14 cellular contexts compared by ENCODE assay signal in the genomic region with DNA sequence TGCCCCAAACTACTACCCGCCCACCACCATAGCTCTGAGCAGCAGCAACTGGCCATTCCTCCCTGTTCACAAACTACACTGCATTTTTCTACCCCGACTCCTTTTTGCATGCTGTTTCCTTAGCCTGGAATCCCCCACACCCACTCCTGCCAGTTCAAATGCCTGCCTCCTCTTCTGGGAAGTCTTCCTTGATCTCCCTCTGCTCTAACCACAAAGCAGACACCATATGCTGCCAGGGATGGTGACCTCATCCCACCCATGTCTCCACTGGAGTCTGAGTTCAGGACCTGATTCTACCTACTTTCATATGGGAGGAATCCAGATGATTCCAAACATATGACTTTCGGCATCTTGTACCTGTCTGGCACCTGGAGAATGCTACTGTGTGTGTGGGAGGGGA. TPM values are rescaled to one million over a fixed set of nuclear protein-coding genes. Genes with fewer than 3 reads are reported as not detected.
"Had no signal": no experiment of that assay in that cellular context is flagged by ENCODE, and none has a peak within 500 bp of the region (broad histone marks: within the 10 kb centered on the region; RNA-seq: fewer than 3 reads in every experiment).

No MANE protein-coding gene starts in this region.

- H3K9ac ChIP-seq: parathyroid adenoma had no signal

- H3K4me1 ChIP-seq: heart right ventricle, parathyroid adenoma had no signal

- H3K27ac ChIP-seq: epithelial cell of prostate, heart right ventricle, parathyroid adenoma had no signal

- H3K27ac Mint-ChIP-seq: activated B cell treated with CpG ODN at 0.5 μM for 24 hours; activated CD4-positive, alpha-beta T cell treated with anti-CD3 and anti-CD28 coated beads, Interleukin-2, amount 10 ng/mL, durations not matched to agents 24 days and 14 days; activated T-helper 1 cell treated with anti-CD3 and anti-CD28 coated beads, Interleukin-12 subunit alpha, Interleukin-12 subunit beta, Interleukin-2, Interleukin-4 antibody, amounts not matched to agents 30 ng/mL and 10 ng/mL and 1 ng/mL, durations not matched to agents 14 hours and 24 hours and 36 hours; stimulated activated memory B cell treated with anti-CD40 and anti-IgM and Interleukin-4, amounts not matched to agents 10 μg/mL and 1 μg/mL and 100 μg/mL, for 72 hours had no signal

- ATAC-seq: heart right ventricle; left lobe of liver; stimulated activated memory B cell treated with anti-CD40 and anti-IgM and Interleukin-4, amounts not matched to agents 10 μg/mL and 1 μg/mL and 100 μg/mL, for 72 hours had no signal

- H2AFZ ChIP-seq: parathyroid adenoma had no signal

- DNase-seq: activated B cell treated with CpG ODN at 0.5 μM for 24 hours; activated CD4-positive, alpha-beta T cell treated with anti-CD3 and anti-CD28 coated beads, Interleukin-2, amount 10 ng/mL, durations not matched to agents 24 days and 14 days; activated CD8-positive, alpha-beta memory T cell treated with anti-CD3 and anti-CD28 coated beads for 24 hours; activated naive CD4-positive, alpha-beta T cell; heart right ventricle; naive B cell; stimulated activated CD4-positive, alpha-beta T cell treated with anti-CD3 and anti-CD28 coated beads, Interleukin-2, amount 100 ng/mL, for 48 hours; T-helper 2 cell had no signal

- H3K36me3 ChIP-seq: heart right ventricle had no signal

- H3K9me3 Mint-ChIP-seq: activated B cell treated with CpG ODN at 0.5 μM for 24 hours; activated CD4-positive, alpha-beta T cell treated with anti-CD3 and anti-CD28 coated beads, Interleukin-2, amount 10 ng/mL, durations not matched to agents 24 days and 14 days; activated T-helper 1 cell treated with anti-CD3 and anti-CD28 coated beads, Interleukin-12 subunit alpha, Interleukin-12 subunit beta, Interleukin-2, Interleukin-4 antibody, amounts not matched to agents 30 ng/mL and 10 ng/mL and 1 ng/mL, durations not matched to agents 14 hours and 24 hours and 36 hours; naive B cell; stimulated activated memory B cell treated with anti-CD40 and anti-IgM and Interleukin-4, amounts not matched to agents 10 μg/mL and 1 μg/mL and 100 μg/mL, for 72 hours had no signal

- H3K4me3 ChIP-seq: heart right ventricle had no signal

- H3K9me3 ChIP-seq: heart right ventricle had no signal

- H3K36me3 Mint-ChIP-seq: naive B cell; stimulated activated memory B cell treated with anti-CD40 and anti-IgM and Interleukin-4, amounts not matched to agents 10 μg/mL and 1 μg/mL and 100 μg/mL, for 72 hours had no signal

- H3K4me1 Mint-ChIP-seq: activated B cell treated with CpG ODN at 0.5 μM for 24 hours; activated CD4-positive, alpha-beta T cell treated with anti-CD3 and anti-CD28 coated beads, Interleukin-2, amount 10 ng/mL, durations not matched to agents 24 days and 14 days; stimulated activated memory B cell treated with anti-CD40 and anti-IgM and Interleukin-4, amounts not matched to agents 10 μg/mL and 1 μg/mL and 100 μg/mL, for 72 hours had no signal

- H3K79me2 ChIP-seq: parathyroid adenoma had no signal

- H3K4me3 Mint-ChIP-seq: activated B cell treated with CpG ODN at 0.5 μM for 24 hours; activated CD4-positive, alpha-beta T cell treated with anti-CD3 and anti-CD28 coated beads, Interleukin-2, amount 10 ng/mL, durations not matched to agents 24 days and 14 days; activated T-helper 1 cell treated with anti-CD3 and anti-CD28 coated beads, Interleukin-12 subunit alpha, Interleukin-12 subunit beta, Interleukin-2, Interleukin-4 antibody, amounts not matched to agents 30 ng/mL and 10 ng/mL and 1 ng/mL, durations not matched to agents 14 hours and 24 hours and 36 hours; naive B cell; stimulated activated memory B cell treated with anti-CD40 and anti-IgM and Interleukin-4, amounts not matched to agents 10 μg/mL and 1 μg/mL and 100 μg/mL, for 72 hours had no signal

RNA-seq across cellular contexts. Expression of gene IGFBPL1, which starts 18.4 kb away (rescaled TPM):
- total RNA-seq: activated B cell treated with CpG ODN at 0.5 μM for 24 hours; activated CD4-positive, alpha-beta T cell treated with anti-CD3 and anti-CD28 coated beads, Interleukin-2, amount 10 ng/mL, durations not matched to agents 24 days and 14 days; activated T-helper 1 cell treated with anti-CD3 and anti-CD28 coated beads, Interleukin-12 subunit alpha, Interleukin-12 subunit beta, Interleukin-2, Interleukin-4 antibody, amounts not matched to agents 30 ng/mL and 10 ng/mL and 1 ng/mL, durations not matched to agents 14 hours and 24 hours and 36 hours; fibroblast of lung; heart right ventricle; left lobe of liver had no signal
- polyA plus RNA-seq: fibroblast of lung, heart right ventricle had no signal
